1 cellular context compared by ENCODE assay signal in genomic region chr5:150632305-150633160, GRCh38.
TF ChIP-seq lines count a peak whose summit lies in the region.

No MANE protein-coding gene starts in this region.

TF ChIP-seq in SK-N-SH treated with all-trans-retinoic acid at 6 μM for 48 hours, 23 proteins besides CTCF, POLR2A, EP300 and RAD21 (continued from another document):
- no peak for TF ChIP-seq TOX (CRISPR knock-in tag; IDR thresholded peaks at IDR 0.05; ENCODE audit: borderline replicate concordance)
- TF ChIP-seq ARNTL (CRISPR knock-in tag; IDR thresholded peaks at IDR 0.05; ENCODE audit: borderline replicate concordance, low read depth), result no peak
- TF ChIP-seq ESRRG (CRISPR knock-in tag; IDR thresholded peaks at IDR 0.05), result no peak
- no peak for TF ChIP-seq BACH2 (CRISPR knock-in tag; IDR thresholded peaks at IDR 0.05; ENCODE audit: borderline replicate concordance)
- TF ChIP-seq PATZ1 (CRISPR knock-in tag; IDR thresholded peaks at IDR 0.05; ENCODE audit: borderline replicate concordance), result no peak
- TF ChIP-seq CSRNP3 (CRISPR knock-in tag; IDR thresholded peaks at IDR 0.05), result no peak
- no peak for TF ChIP-seq CREB5 (CRISPR knock-in tag; IDR thresholded peaks at IDR 0.05; ENCODE audit: low read depth)
- TF ChIP-seq TCF4 (CRISPR knock-in tag; IDR thresholded peaks at IDR 0.05; ENCODE audit: borderline replicate concordance), result no peak
- TF ChIP-seq PPARA (CRISPR knock-in tag; IDR thresholded peaks at IDR 0.05; ENCODE audit: borderline replicate concordance), result no peak
- no peak for TF ChIP-seq ISL1 (CRISPR knock-in tag; IDR thresholded peaks at IDR 0.05)
- no peak for TF ChIP-seq ZNF70 (CRISPR knock-in tag; IDR thresholded peaks at IDR 0.05)
- TF ChIP-seq ZNF565 (CRISPR knock-in tag; conservative IDR thresholded peaks at IDR 0.05; ENCODE audit: low read depth), result no peak
- no peak for TF ChIP-seq ZNF8 (CRISPR knock-in tag; IDR thresholded peaks at IDR 0.05)
- no peak for TF ChIP-seq SNAI2 (CRISPR knock-in tag; IDR thresholded peaks at IDR 0.05)
- no peak for TF ChIP-seq ZFP30 (CRISPR knock-in tag; IDR thresholded peaks at IDR 0.05)
- TF ChIP-seq OSR1 (CRISPR knock-in tag; IDR thresholded peaks at IDR 0.05), result no peak
- no peak for TF ChIP-seq ZFP3 (CRISPR knock-in tag; IDR thresholded peaks at IDR 0.05)
